13 cellular contexts compared by ENCODE assay signal in the genomic region with DNA sequence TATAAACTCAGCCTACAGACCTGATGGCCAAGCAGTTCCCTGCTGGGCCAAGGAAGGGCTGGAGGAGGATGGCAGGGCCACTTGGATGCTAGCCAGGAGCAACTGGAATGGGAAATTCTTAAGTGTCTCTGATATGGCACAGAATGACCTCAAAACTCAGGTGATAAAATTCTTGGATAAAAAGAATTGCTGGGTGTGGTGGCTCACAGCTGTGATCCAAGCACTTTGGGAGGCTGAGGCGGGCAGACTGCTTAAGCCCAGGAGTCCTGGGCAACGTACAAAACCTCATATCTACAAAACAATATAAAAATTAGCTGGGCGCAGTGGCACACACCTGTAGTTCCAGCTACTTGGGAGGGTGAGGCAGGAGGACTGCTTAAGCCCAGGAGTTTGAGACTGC. TPM values are rescaled to one million over a fixed set of nuclear protein-coding genes. Genes with fewer than 3 reads are reported as not detected.
DNase-seq lines count a peak whose midpoint lies in the region; ATAC-seq and TF ChIP-seq lines count a peak whose summit lies in the region.
"Had no signal": no experiment of that assay in that cellular context is flagged by ENCODE, and none has a peak within 500 bp of the region (broad histone marks: within the 10 kb centered on the region; RNA-seq: fewer than 3 reads in every experiment).

No MANE protein-coding gene starts in this region.

- DNase-seq in D341Med (ENCODE audit: low spot score) (peak; percentile 8), RWPE1 (ENCODE audit: low spot score) (no peak), lower lobe of right lung (no peak), transverse colon (peak; percentile 78), NCI-H2227 treated with DMSO at 0.1 percent for 48 hours (lab: John Stamatoyannopoulos, UW) (no peak), DMS79 treated with DMSO at 0.1 percent for 48 hours (lab: John Stamatoyannopoulos, UW) (no peak)
- no peak for DNase-seq in stimulated activated CD4-positive, alpha-beta T cell treated with anti-CD3 and anti-CD28 coated beads, Interleukin-4, amount 100 ng/mL, for 4 hours
- DNase-seq: COR-L47, GF-D8, GM23248, IMR-90 had no signal

- H3K9me3 ChIP-seq in lower lobe of right lung, result no peaks in the 10 kb centered on the region
- no peaks in the 10 kb centered on the region for H3K9me3 ChIP-seq in transverse colon

- CTCF ChIA-PET in RWPE1 (lab: Yijun Ruan, JAX), result no interaction called here

- POLR2A ChIA-PET in RWPE1 (lab: Yijun Ruan, JAX; ENCODE audit: low non-redundant PET), result no interaction called here

- TF ChIP-seq POLR2A in transverse colon (IDR thresholded peaks at IDR 0.05), result no peak

- in situ Hi-C loops in transverse colon (cut with MboI; ENCODE audit: low pct_ligation_motif_present in 1 of 4, low pct_unique_long_range_greater_than_20kb in 1 of 4, low sequenced_read_pairs in 3 of 4), result no loop called here

- H3K4me1 ChIP-seq in lower lobe of right lung, result no peaks in the 10 kb centered on the region
- H3K4me1 ChIP-seq in transverse colon, result peaks cover 0 to 17% (median 9%) of the 10 kb centered on the region in 4 donors

- H3K27ac ChIP-seq in RWPE1, result peak overlapping the region; percentile 28; the same call in 1 of the 2 replicates
- H3K27ac ChIP-seq in lower lobe of right lung, result peak overlapping the region; percentile 2
- peak overlapping the region; percentile 55 to 79 (median 64) for H3K27ac ChIP-seq in transverse colon
- H3K27ac ChIP-seq: GM23248 had no signal

- 62% methylated on average over 3 of the region's 3 CpGs; no CpG with 5 or more reads in 1 of the 2 donors for WGBS in transverse colon (ENCODE audit: low coverage in 1 of 2), 2 donors

- intact Hi-C loops in lower lobe of right lung (cut with DNase I) (no loop called here), transverse colon (cut with DNase I; ENCODE audit: low total_unique reads) (no loop called here)

- peak; percentile 58 to 73 for ATAC-seq in lower lobe of right lung
- ATAC-seq: CD8-positive, alpha-beta T cell had no signal

- no peak overlapping the region for H3K4me3 ChIP-seq in lower lobe of right lung
- H3K4me3 ChIP-seq in transverse colon, result no peak overlapping the region
- H3K4me3 ChIP-seq: GM23248 had no signal

- TF ChIP-seq EP300 in transverse colon (IDR thresholded peaks at IDR 0.05; ENCODE audit: low read depth), result no peak

- TF ChIP-seq CTCF in RWPE1 (conservative IDR thresholded peaks at IDR 0.05; ENCODE audit: low read depth), result no peak
- TF ChIP-seq CTCF in lower lobe of right lung (IDR thresholded peaks at IDR 0.05), result no peak
- TF ChIP-seq CTCF in transverse colon (IDR thresholded peaks at IDR 0.05), result no peak

- no peaks in the 10 kb centered on the region for H3K27me3 ChIP-seq in lower lobe of right lung (ENCODE audit: low read depth)
- no peaks in the 10 kb centered on the region for H3K27me3 ChIP-seq in transverse colon

- peaks cover 73% of the 10 kb centered on the region for H3K36me3 ChIP-seq in lower lobe of right lung
- peaks cover 0 to 56% (median 24%) of the 10 kb centered on the region in 4 donors for H3K36me3 ChIP-seq in transverse colon

RNA-seq across cellular contexts. Expression of gene PKD1L1, which starts 14.0 kb away (rescaled TPM):
- 0.59 TPM for total RNA-seq in lower lobe of right lung
- 10 to 100 TPM in 2 of 4 donors, 1 to 10 TPM in 1, under 1 TPM in 1; 0.41 to 37.4 (median 17.5) TPM for total RNA-seq in transverse colon
- total RNA-seq: A673 had no signal

RNA-seq across cellular contexts. Expression of gene HUS1, which starts 17.2 kb away (rescaled TPM):
- total RNA-seq in lower lobe of right lung (39.2 TPM), transverse colon (10 to 100 TPM; 37.2 to 74.8 (median 52.3) TPM)

Comparison
In these comparisons a context has a peak if more than half of its experiments do, and no peak if none do; other contexts are left out.
1. DNase-seq: peak in D341Med (single experiment) and transverse colon (single experiment); none in RWPE1 (single experiment), lower lobe of right lung (single experiment), stimulated activated CD4-positive, alpha-beta T cell treated with anti-CD3 and anti-CD28 coated beads, Interleukin-4, amount 100 ng/mL, for 4 hours (0 of 2), NCI-H2227 treated with DMSO at 0.1 percent for 48 hours (single experiment) and DMS79 treated with DMSO at 0.1 percent for 48 hours (single experiment).
2. H3K27ac ChIP-seq: peak in every context shown above with its lines; median percentile 64 in transverse colon; 28 in RWPE1; 2 in lower lobe of right lung.